26 cellular contexts compared by ENCODE assay signal in genomic region chr9:33809506-33809905, GRCh38. TPM values are rescaled to one million over a fixed set of nuclear protein-coding genes. Genes with fewer than 3 reads are reported as not detected.
A peak's percentile ranks its signal among the peaks of the same experiment; 100 is the strongest.
DNase-seq lines count a peak whose midpoint lies in the region; ATAC-seq, FAIRE-seq and TF ChIP-seq lines count a peak whose summit lies in the region.
"Had no signal": no experiment of that assay in that cellular context is flagged by ENCODE, and none has a peak within 500 bp of the region (broad histone marks: within the 10 kb centered on the region; RNA-seq: fewer than 3 reads in every experiment).

No MANE protein-coding gene starts in this region.

- WGBS in A549 (ENCODE audit: missing lambda C conversion rate), result 87% methylated on average over 1 of the region's 1 CpG
- 100% methylated on average over 1 of the region's 1 CpG for WGBS in hepatocyte (ENCODE audit: low lambda C conversion rate, missing lambda C conversion rate)

- CTCF ChIA-PET in A549 (lab: Yijun Ruan, JAX), result interaction anchor here (1.4 to 3.6 kb wide), 2 partner anchors 18 to 43 kb away, joined by 3 to 19 read pairs; no protein-coding TSS in a partner anchor
- CTCF ChIA-PET in CD4-positive, alpha-beta T cell (lab: Charles Lee), result interaction anchor here (0.8 to 1.1 kb wide), 2 partner anchors 31 to 43 kb away, joined by 3 to 5 read pairs; no protein-coding TSS in a partner anchor

- H3K36me3 Mint-ChIP-seq in T-helper 17 cell (ENCODE audit: low read depth), result peaks cover 6% of the 10 kb centered on the region
- no peaks in the 10 kb centered on the region for H3K36me3 Mint-ChIP-seq in CD4-positive, alpha-beta T cell (ENCODE audit: low read depth)
- no peaks in the 10 kb centered on the region for H3K36me3 Mint-ChIP-seq in osteocyte (ENCODE audit: unreplicated experiment)
- H3K36me3 Mint-ChIP-seq: CD4-positive, alpha-beta memory T cell; IgD-negative memory B cell had no signal

- no peak for TF ChIP-seq RAD21 in A549 (conservative IDR thresholded peaks at IDR 0.05 in 1 of 2, IDR thresholded peaks at IDR 0.05 in 1 of 2)

- no peaks in the 10 kb centered on the region for H3K36me3 ChIP-seq in DOHH2 (ENCODE audit: control insufficient read depth, low read length)
- no peaks in the 10 kb centered on the region for H3K36me3 ChIP-seq in hepatocyte (replicated peaks; ENCODE audit: insufficient read depth, low read depth)
- no peaks in the 10 kb centered on the region for H3K36me3 ChIP-seq in MG63
- H3K36me3 ChIP-seq: BLaER1, SJSA1 had no signal

- no peak overlapping the region for H3K4me3 ChIP-seq in A549
- H3K4me3 ChIP-seq in DOHH2 (ENCODE audit: low read length), result no peak overlapping the region
- H3K4me3 ChIP-seq in hepatocyte, result no peak overlapping the region
- no peak overlapping the region for H3K4me3 ChIP-seq in MG63
- H3K4me3 ChIP-seq: BLaER1, SJSA1 had no signal

- H4K20me1 ChIP-seq in DOHH2 (ENCODE audit: control insufficient read depth, insufficient read depth, low read depth, low read length), result no peaks in the 10 kb centered on the region
- no peaks in the 10 kb centered on the region for H4K20me1 ChIP-seq in hepatocyte (ENCODE audit: insufficient read depth, poor library complexity, severe bottlenecking)
- H4K20me1 ChIP-seq: BLaER1 had no signal

- H3K27ac Mint-ChIP-seq in T-helper 17 cell (peak overlapping the region; percentile 76), osteocyte (ENCODE audit: unreplicated experiment) (no peak overlapping the region)
- H3K27ac Mint-ChIP-seq in CD4-positive, alpha-beta T cell, result no peak overlapping the region
- H3K27ac Mint-ChIP-seq: CD4-positive, alpha-beta memory T cell; IgD-negative memory B cell had no signal

- POLR2A ChIA-PET in A549 (lab: Yijun Ruan, JAX), result no interaction called here
- POLR2A ChIA-PET in CD4-positive, alpha-beta T cell (lab: Charles Lee), result no interaction called here

- FAIRE-seq in A549 (lab: Jason Lieb, UNC), result no peak

- H3K4me1 ChIP-seq in A549 (peaks cover 44% of the 10 kb centered on the region), DOHH2 (ENCODE audit: control insufficient read depth, low read length) (peaks cover 46% of the 10 kb centered on the region), hepatocyte (ENCODE audit: insufficient read depth) (no peaks in the 10 kb centered on the region)

- no peaks in the 10 kb centered on the region for H3K9me3 Mint-ChIP-seq in CD4-positive, alpha-beta T cell
- no peaks in the 10 kb centered on the region for H3K9me3 Mint-ChIP-seq in osteocyte (ENCODE audit: unreplicated experiment)
- H3K9me3 Mint-ChIP-seq: CD4-positive, alpha-beta memory T cell; IgD-negative memory B cell had no signal

- H3K27me3 ChIP-seq in DOHH2 (ENCODE audit: control insufficient read depth, low read length) (no peaks in the 10 kb centered on the region), hepatocyte (no peaks in the 10 kb centered on the region), MG63 (no peaks in the 10 kb centered on the region)
- no peaks in the 10 kb centered on the region for H3K27me3 ChIP-seq in CD4-positive, alpha-beta T cell (ENCODE audit: control insufficient read depth, insufficient read depth, low read length)
- H3K27me3 ChIP-seq: BLaER1, SJSA1 had no signal

- TF ChIP-seq EP300 in A549 (IDR thresholded peaks at IDR 0.05), result no peak

- no peak for TF ChIP-seq POLR2A in A549 (IDR thresholded peaks at IDR 0.05; ENCODE audit: low read length)

- H3F3A ChIP-seq in DOHH2 (ENCODE audit: control insufficient read depth, insufficient read depth), result peaks cover 2% of the 10 kb centered on the region; the same call in 1 of the 2 replicates

- DNase-seq in A549 (ENCODE audit: low read depth in 1 of 2, low spot score in 1 of 2) (no peak), T-helper 17 cell (no peak), hepatocyte (ENCODE audit: low spot score) (no peak), MG63 (no peak), osteocyte (ENCODE audit: extremely low spot score, unreplicated experiment) (no peak), NCI-H510A treated with DMSO at 0.1 percent for 48 hours (lab: John Stamatoyannopoulos, UW) (no peak)
- no peak for DNase-seq in CD4-positive, alpha-beta T cell
- DNase-seq: 8988T; CD4-positive, alpha-beta memory T cell; COR-L47; DMS79 treated with DMSO at 0.1 percent for 48 hours; NCI-H1092; NCI-H1436 treated with DMSO at 0.1 percent for 48 hours; NCI-H187 treated with DMSO at 0.1 percent for 48 hours; NCI-H446; NCI-H526; NCI-H82; Right ventricle myocardium superior; RPMI8226 had no signal

- H3K4me2 ChIP-seq in A549, result peak overlapping the region; percentile 43; the same call in 1 of the 3 replicates
- H3K4me2 ChIP-seq in DOHH2 (ENCODE audit: low read length), result peak overlapping the region; percentile 67; the same call in 1 of the 2 replicates
- H3K4me2 ChIP-seq in hepatocyte, result no peak overlapping the region
- H3K4me2 ChIP-seq: BLaER1, KMS-11 had no signal

- no peak for ATAC-seq in A549
- ATAC-seq in T-helper 17 cell, result no peak
- no peak for ATAC-seq in CD4-positive, alpha-beta T cell (ENCODE audit: poor library complexity)
- ATAC-seq: HCT116 had no signal

- TF ChIP-seq CTCF in A549 (IDR thresholded peaks at IDR 0.05) (no peak), DOHH2 (IDR thresholded peaks at IDR 0.05; ENCODE audit: low read depth, low read length, poor library complexity, severe bottlenecking) (no peak), hepatocyte (IDR thresholded peaks at IDR 0.05; ENCODE audit: poor library complexity) (no peak), osteocyte (IDR thresholded peaks at IDR 0.05) (no peak)
- no peak for TF ChIP-seq CTCF in CD4-positive, alpha-beta T cell (IDR thresholded peaks at IDR 0.05)

- H2AFZ ChIP-seq in hepatocyte, result no peak overlapping the region

- peaks cover 9% of the 10 kb centered on the region for H3K4me1 Mint-ChIP-seq in T-helper 17 cell
- peaks cover 12% of the 10 kb centered on the region for H3K4me1 Mint-ChIP-seq in CD4-positive, alpha-beta T cell (ENCODE audit: low read depth)
- peaks cover 8% of the 10 kb centered on the region for H3K4me1 Mint-ChIP-seq in osteocyte (ENCODE audit: unreplicated experiment)

- H3K4me3 Mint-ChIP-seq in T-helper 17 cell (no peak overlapping the region), osteocyte (ENCODE audit: unreplicated experiment) (no peak overlapping the region)
- H3K4me3 Mint-ChIP-seq in CD4-positive, alpha-beta T cell, result no peak overlapping the region
- H3K4me3 Mint-ChIP-seq: CD4-positive, alpha-beta memory T cell; IgD-negative memory B cell had no signal

- H3K9me3 ChIP-seq in A549 (no peaks in the 10 kb centered on the region), DOHH2 (ENCODE audit: control insufficient read depth, insufficient read depth, low read length) (no peaks in the 10 kb centered on the region), T-helper 17 cell (ENCODE audit: control insufficient read depth, low read length, poor library complexity, severe bottlenecking) (no peaks in the 10 kb centered on the region), hepatocyte (ENCODE audit: low read depth) (no peaks in the 10 kb centered on the region), MG63 (no peaks in the 10 kb centered on the region)
- H3K9me3 ChIP-seq in CD4-positive, alpha-beta T cell (ENCODE audit: control insufficient read depth, low read length), result no peaks in the 10 kb centered on the region
- H3K9me3 ChIP-seq: BLaER1, SJSA1 had no signal

- H3K27me3 Mint-ChIP-seq in T-helper 17 cell, result peaks cover 14% of the 10 kb centered on the region
- no peaks in the 10 kb centered on the region for H3K27me3 Mint-ChIP-seq in CD4-positive, alpha-beta T cell
- H3K27me3 Mint-ChIP-seq in osteocyte (ENCODE audit: unreplicated experiment), result peaks cover 3% of the 10 kb centered on the region

- H3K79me2 ChIP-seq in DOHH2 (ENCODE audit: control insufficient read depth, low read length) (peaks cover 5% of the 10 kb centered on the region), hepatocyte (no peaks in the 10 kb centered on the region)

- H3K9me2 ChIP-seq in DOHH2 (replicated peaks; ENCODE audit: control insufficient read depth, low read length), result no peaks in the 10 kb centered on the region
- H3K9me2 ChIP-seq in hepatocyte (replicated peaks; ENCODE audit: insufficient read depth), result no peaks in the 10 kb centered on the region

- intact Hi-C loops in CD4-positive, alpha-beta T cell (cut with DNase I, micrococcal nuclease), result no loop called here

- H3K27ac ChIP-seq in A549, result peak overlapping the region in 1 of 2 experiments; percentile 34; a peak in 3 of 6 replicates
- no peak overlapping the region for H3K27ac ChIP-seq in DOHH2 (ENCODE audit: low read depth, low read length)
- peak overlapping the region; percentile 21 for H3K27ac ChIP-seq in hepatocyte
- H3K27ac ChIP-seq in CD4-positive, alpha-beta T cell (ENCODE audit: low read depth, low read length), result no peak overlapping the region
- H3K27ac ChIP-seq: BLaER1, KMS-11, SJSA1 had no signal

TF ChIP-seq in A549, 52 proteins besides CTCF, POLR2A, EP300 and RAD21 (continues in another document):
- no peak for TF ChIP-seq NFE2L2 (conservative IDR thresholded peaks at IDR 0.05; ENCODE audit: low read length)

RNA-seq across cellular contexts. Expression of gene UBE2R2, which starts 7.5 kb away (rescaled TPM):
- polyA plus RNA-seq in A549 (2011; rRNA removed), result 44.9 and 48.1 TPM in 2 replicates
- 19.9 and 20.4 TPM in 2 replicates for polyA plus RNA-seq in A549 (2012; cell fraction: cytosol; rRNA removed)
- 10.2 and 11.6 TPM in 2 replicates for polyA plus RNA-seq in A549 (2012; cell fraction: nucleus; rRNA removed)
- polyA plus RNA-seq in A549 (2017; fragmentation: RNase III; extraction: RNeasy Plus Mini Kit Qiagen cat#74134 plus additional on column Dnase treatment), result 37.9 to 41.7 TPM (median 41.2 TPM) in 3 replicates
- 34.8 and 36.2 TPM in 2 replicates for polyA minus RNA-seq in A549 (2011; rRNA and poly(A)+ RNA removed)
- 10 to 100 TPM; 26.2 to 27.4 TPM for total RNA-seq in T-helper 17 cell
- total RNA-seq in hepatocyte, result 41.2 and 41.4 TPM in 2 replicates
- polyA plus RNA-seq in hepatocyte, result 36.3 and 39.8 TPM in 2 replicates
- 10 to 100 TPM; 22.7 to 24.5 TPM for total RNA-seq in CD4-positive, alpha-beta T cell
- 15.1 and 16.5 TPM in 2 replicates for total RNA-seq in MG63 (2014; rRNA removed; shearing (Covaris generic); ENCODE audit: low replicate concordance)
- 48.1 and 49.1 TPM in 2 replicates for total RNA-seq in osteocyte

RNA-seq across cellular contexts. Expression of gene PRSS3, which starts 14.1 kb away (rescaled TPM):
- 2.0 and 3.3 TPM in 2 replicates for polyA plus RNA-seq in A549 (2011; rRNA removed)
- polyA plus RNA-seq in A549 (2012; cell fraction: cytosol; rRNA removed), result 1.0 and 1.2 TPM in 2 replicates
- 0.59 and 1.3 TPM in 2 replicates for polyA plus RNA-seq in A549 (2012; cell fraction: nucleus; rRNA removed)
- 1.9 to 4.3 TPM (median 4.0 TPM) in 3 replicates for polyA plus RNA-seq in A549 (2017; fragmentation: RNase III; extraction: RNeasy Plus Mini Kit Qiagen cat#74134 plus additional on column Dnase treatment)
- polyA minus RNA-seq in A549 (2011; rRNA and poly(A)+ RNA removed), result 2.9 and 3.7 TPM in 2 replicates
- total RNA-seq in T-helper 17 cell, result not detected
- 3.5 TPM in 1 of 2 replicates, not detected in the other for total RNA-seq in hepatocyte
- polyA plus RNA-seq in hepatocyte, result 1.5 and 1.6 TPM in 2 replicates
- not detected for total RNA-seq in CD4-positive, alpha-beta T cell
- not detected in 2 replicates for total RNA-seq in MG63 (2014; rRNA removed; shearing (Covaris generic); ENCODE audit: low replicate concordance)
- not detected in 2 replicates for total RNA-seq in osteocyte
- total RNA-seq: CD4-positive, alpha-beta memory T cell; H4; Right ventricle myocardium superior; SJSA1 had no signal
- polyA plus RNA-seq: CD4-positive, alpha-beta memory T cell; IgD-negative memory B cell had no signal
